In genomic region chr21:31553461-31553860, GRCh38 we compare ENCODE assay signal across 22 cellular contexts.
DNase-seq lines count a peak whose midpoint lies in the region; FAIRE-seq and TF ChIP-seq lines count a peak whose summit lies in the region.
"Had no signal": no experiment of that assay in that cellular context is flagged by ENCODE, and none has a peak within 500 bp of the region (broad histone marks: within the 10 kb centered on the region; RNA-seq: fewer than 3 reads in every experiment).

No MANE protein-coding gene starts in this region.

- H4K5ac ChIP-seq in H1 (ENCODE audit: insufficient read length, low read depth, low read length), result no peak overlapping the region

- H2AK5ac ChIP-seq in H1 (ENCODE audit: low read depth, low read length), result peak overlapping the region; percentile 32

- H3K4me3 Mint-ChIP-seq in nephron progenitor cell, result peak overlapping the region; percentile 87
- no peak overlapping the region for H3K4me3 Mint-ChIP-seq in activated naive CD8-positive, alpha-beta T cell treated with anti-CD3 and anti-CD28 coated beads for 36 hours

- H3K56ac ChIP-seq in H1 (replicated peaks; ENCODE audit: insufficient read length, low read depth, low read length), result no peak overlapping the region

- no peak for TF ChIP-seq EP300 in H1 (IDR thresholded peaks at IDR 0.05; ENCODE audit: borderline replicate concordance in 1 of 2, low read depth in 2 of 2, low read length in 2 of 2)

- no peaks in the 10 kb centered on the region for H3K27me3 Mint-ChIP-seq in nephron progenitor cell (ENCODE audit: low read depth, poor library complexity)
- peaks cover 46% of the 10 kb centered on the region for H3K27me3 Mint-ChIP-seq in activated naive CD8-positive, alpha-beta T cell treated with anti-CD3 and anti-CD28 coated beads for 36 hours

- H3K9me3 ChIP-seq in BLaER1 treated with 17β-estradiol and CSF1 and Interleukin-3, amounts not matched to agents 10 nM and 100 nM (replicated peaks in 1 of 11), result peaks cover 0 to 13% (median 3%) of the 10 kb centered on the region in 11 experiments; a peak in 2 of 22 replicates
- H3K9me3 ChIP-seq in HUES64 (ENCODE audit: insufficient read depth, low read depth, low read length), result no peaks in the 10 kb centered on the region
- H3K9me3 ChIP-seq in H1 (ENCODE audit: insufficient read depth in 2 of 2, low read depth in 1 of 2, low read length in 1 of 2), result no peaks in the 10 kb centered on the region
- H3K9me3 ChIP-seq: SK-N-SH had no signal

- H3K4me1 ChIP-seq in BLaER1 treated with 17β-estradiol and CSF1 and Interleukin-3, amounts not matched to agents 10 nM and 100 nM, result peaks cover 22 to 46% (median 37%) of the 10 kb centered on the region in 10 experiments
- H3K4me1 ChIP-seq in HUES64 (ENCODE audit: insufficient read depth, low read length) (peaks cover 50% of the 10 kb centered on the region), H1 (replicated peaks in 1 of 4; ENCODE audit: control insufficient read depth in 3 of 4, insufficient read depth in 4 of 4, low read length in 3 of 4) (peaks cover 19 to 28% (median 25%) of the 10 kb centered on the region in 4 experiments)

- H3K27ac Mint-ChIP-seq in nephron progenitor cell, result peak overlapping the region; percentile 98
- no peak overlapping the region for H3K27ac Mint-ChIP-seq in activated naive CD8-positive, alpha-beta T cell treated with anti-CD3 and anti-CD28 coated beads for 36 hours

- CTCF ChIA-PET in H1 (lab: Charles Lee; ENCODE audit: partially characterized antibody), result interaction anchor here (1.3 to 2.1 kb wide), 2 partner anchors 9 to 28 kb away, joined by 3 to 13 read pairs; no protein-coding TSS in a partner anchor

- DNase-seq in H1 (ENCODE audit: low read depth in 1 of 2, low spot score in 2 of 2), result no peak
- no peak for DNase-seq in nephron progenitor cell
- no peak for DNase-seq in activated naive CD8-positive, alpha-beta T cell treated with anti-CD3 and anti-CD28 coated beads for 36 hours
- no peak for DNase-seq in caudate nucleus (lab: John Stamatoyannopoulos, UW)
- DNase-seq in MV-4-11 (lab: John Stamatoyannopoulos, UW), result no peak
- no peak for DNase-seq in GM19238 (ENCODE audit: insufficient read length, low spot score)
- DNase-seq: 8988T, DMS79 treated with DMSO at 0.1 percent for 48 hours, GM23248, NCI-H1417, NCI-H187, NCI-H226, NCI-H524, NCI-H82, PC-3, RPMI8226, SHP77 treated with DMSO at 0.1 percent for 48 hours, SK-N-SH had no signal

- POLR2A ChIA-PET in H1 (lab: Charles Lee; ENCODE audit: partially characterized antibody), result interaction anchor here (0.5 to 1.1 kb wide), 3 partner anchors 8 to 34 kb away, joined by 3 to 5 read pairs (median 3); no protein-coding TSS in a partner anchor

- TF ChIP-seq RAD21 in H1 (IDR thresholded peaks at IDR 0.05 in 1 of 2, conservative IDR thresholded peaks at IDR 0.05 in 1 of 2; ENCODE audit: low read depth in 2 of 2, low read length in 2 of 2), result no peak

- no peak overlapping the region for H3K9ac ChIP-seq in BLaER1 treated with 17β-estradiol and CSF1 and Interleukin-3, amounts not matched to agents 10 nM and 100 nM
- H3K9ac ChIP-seq in HUES64 (ENCODE audit: low read depth, low read length) (peak overlapping the region; percentile 77; the same call in 1 of the 2 replicates), H1 (replicated peaks in 1 of 4; ENCODE audit: extremely low read depth in 1 of 4, low read depth in 3 of 4, low read length in 3 of 4) (no peak overlapping the region)
- H3K9ac ChIP-seq: GM23248, SK-N-SH had no signal

- WGBS in HUES64, result 87% methylated on average over 5 of the region's 5 CpGs
- 95% methylated on average over 5 of the region's 5 CpGs; no CpG with 5 or more reads in 1 of the 2 experiments for WGBS in H1 (ENCODE audit: extremely low coverage in 1 of 2, insufficient coverage in 1 of 2, insufficient read length in 1 of 2, insufficient replicate concordance in 2 of 2, low coverage in 1 of 2, low lambda C conversion rate in 2 of 2, missing lambda C conversion rate in 1 of 2), 2 experiments

- peaks cover 37% of the 10 kb centered on the region for H3K36me3 Mint-ChIP-seq in nephron progenitor cell (ENCODE audit: low read depth)
- peaks cover 3% of the 10 kb centered on the region for H3K36me3 Mint-ChIP-seq in activated naive CD8-positive, alpha-beta T cell treated with anti-CD3 and anti-CD28 coated beads for 36 hours

- no peak for FAIRE-seq in H1 (lab: Jason Lieb, UNC)
- FAIRE-seq: GM19239, HTR-8/SVneo had no signal

- H3K36me3 ChIP-seq in BLaER1 treated with 17β-estradiol and CSF1 and Interleukin-3, amounts not matched to agents 10 nM and 100 nM, result peaks cover 0 to 13% (median 0%) of the 10 kb centered on the region in 11 experiments; a peak in 1 of 22 replicates
- H3K36me3 ChIP-seq in HUES64 (ENCODE audit: insufficient read depth, low read length), result no peaks in the 10 kb centered on the region
- no peaks in the 10 kb centered on the region for H3K36me3 ChIP-seq in H1 (ENCODE audit: control insufficient read depth in 2 of 4, insufficient read depth in 4 of 4, low read length in 3 of 4)

- no peak overlapping the region for H3K23ac ChIP-seq in H1 (ENCODE audit: insufficient read length)

- peaks cover 11 to 25% (median 15%) of the 10 kb centered on the region in 11 experiments; a peak in 16 of 22 replicates for H3K27me3 ChIP-seq in BLaER1 treated with 17β-estradiol and CSF1 and Interleukin-3, amounts not matched to agents 10 nM and 100 nM
- H3K27me3 ChIP-seq in HUES64 (ENCODE audit: insufficient read depth, low read length) (peaks cover 16% of the 10 kb centered on the region), H1 (replicated peaks in 1 of 4; ENCODE audit: control insufficient read depth in 3 of 4, extremely low read depth in 1 of 4, insufficient read depth in 3 of 4, low read length in 3 of 4) (peaks cover 0 to 15% (median 7%) of the 10 kb centered on the region in 4 experiments; a peak in 5 of 7 replicates)

- H4K20me1 ChIP-seq in BLaER1 treated with 17β-estradiol and CSF1 and Interleukin-3, amounts not matched to agents 10 nM and 100 nM, result peaks cover 0 to 59% (median 6%) of the 10 kb centered on the region in 11 experiments; a peak in 9 of 22 replicates
- H4K20me1 ChIP-seq in H1 (replicated peaks in 1 of 2; ENCODE audit: control insufficient read depth in 1 of 2, insufficient read depth in 2 of 2, low read length in 2 of 2), result peaks cover 3 to 4% of the 10 kb centered on the region in 2 experiments

- H4K91ac ChIP-seq in H1 (replicated peaks; ENCODE audit: insufficient read length, low read length), result peak overlapping the region; percentile 53

- peak overlapping the region in 6 of 11 experiments; percentile 51 to 76 (median 70); a peak in 7 of 22 replicates for H3K4me2 ChIP-seq in BLaER1 treated with 17β-estradiol and CSF1 and Interleukin-3, amounts not matched to agents 10 nM and 100 nM
- peak overlapping the region in 1 of 2 experiments; percentile 90; a peak in 2 of 4 replicates for H3K4me2 ChIP-seq in H1 (ENCODE audit: insufficient read depth in 1 of 2, low read depth in 2 of 2, low read length in 2 of 2)
- H3K4me2 ChIP-seq: SK-N-SH had no signal

- no peak overlapping the region for H2BK120ac ChIP-seq in H1 (replicated peaks; ENCODE audit: low read depth, low read length)

- H2BK5ac ChIP-seq in H1 (ENCODE audit: low read depth, low read length), result peak overlapping the region; percentile 41

- TF ChIP-seq POLR2A in H1 (IDR thresholded peaks at IDR 0.05; ENCODE audit: control extremely low read depth in 1 of 2, low read depth in 2 of 2, low read length in 2 of 2), result no peak

- H3K4me3 ChIP-seq in BLaER1 treated with 17β-estradiol and CSF1 and Interleukin-3, amounts not matched to agents 10 nM and 100 nM, result no peak overlapping the region
- no peak overlapping the region; the same call in 1 of the 2 replicates for H3K4me3 ChIP-seq in HUES64 (ENCODE audit: low read length)
- H3K4me3 ChIP-seq in H1 (ENCODE audit: extremely low read depth in 1 of 4, insufficient read depth in 2 of 4, low read depth in 3 of 4, low read length in 4 of 4), result no peak overlapping the region
- H3K4me3 ChIP-seq: GM23248 had no signal

- H3K18ac ChIP-seq in H1 (ENCODE audit: extremely low read depth, low read length), result peak overlapping the region; percentile 75

- H3K4me1 Mint-ChIP-seq in nephron progenitor cell, result peaks cover 57% of the 10 kb centered on the region
- peaks cover 46% of the 10 kb centered on the region for H3K4me1 Mint-ChIP-seq in activated naive CD8-positive, alpha-beta T cell treated with anti-CD3 and anti-CD28 coated beads for 36 hours

- H2BK20ac ChIP-seq in H1 (ENCODE audit: low read length), result peak overlapping the region; percentile 63; the same call in 1 of the 2 replicates

- H3K9me3 Mint-ChIP-seq in nephron progenitor cell, result peaks cover 15% of the 10 kb centered on the region
- H3K9me3 Mint-ChIP-seq in activated naive CD8-positive, alpha-beta T cell treated with anti-CD3 and anti-CD28 coated beads for 36 hours, result no peaks in the 10 kb centered on the region

- no peak overlapping the region for H2BK15ac ChIP-seq in H1 (ENCODE audit: low read length)

- no peak overlapping the region for H3K27ac ChIP-seq in BLaER1 treated with 17β-estradiol and CSF1 and Interleukin-3, amounts not matched to agents 10 nM and 100 nM
- H3K27ac ChIP-seq in HUES64 (ENCODE audit: low read depth, low read length) (peak overlapping the region; percentile 92), H1 (ENCODE audit: low read depth, low read length) (0 out of 2 replicates have a peak overlapping the region, but pooled peaks have one; percentile 40), caudate nucleus (ENCODE audit: low read depth, low read length) (no peak overlapping the region)
- H3K27ac ChIP-seq: GM23248 had no signal

- H3K14ac ChIP-seq in H1 (ENCODE audit: insufficient read length), result no peak overlapping the region

- TF ChIP-seq CTCF in H1 (IDR thresholded peaks at IDR 0.05; ENCODE audit: control extremely low read depth in 1 of 3, insufficient read depth in 1 of 3, low read depth in 1 of 3, low read length in 3 of 3) (no peak), nephron progenitor cell (IDR thresholded peaks at IDR 0.05) (no peak)

- peaks cover 12% of the 10 kb centered on the region; the same call in 1 of the 2 replicates for H3K23me2 ChIP-seq in H1 (ENCODE audit: low read depth, low read length)

- H3K79me2 ChIP-seq in H1 (ENCODE audit: control insufficient read depth in 1 of 2, insufficient read depth in 2 of 2, low read length in 2 of 2), result peaks cover 3 to 61% of the 10 kb centered on the region in 2 experiments

- peak overlapping the region; percentile 71 for H2BK12ac ChIP-seq in H1 (ENCODE audit: low read depth, low read length)

- H4K8ac ChIP-seq in H1 (ENCODE audit: extremely low read depth, insufficient read depth, low read length), result no peak overlapping the region

- no peak overlapping the region for H2AFZ ChIP-seq in H1 (ENCODE audit: low read length)
- H2AFZ ChIP-seq: GM23248 had no signal

- H3K79me1 ChIP-seq in H1 (ENCODE audit: low read depth, low read length), result peaks cover 12% of the 10 kb centered on the region

- H3K4ac ChIP-seq in H1 (replicated peaks; ENCODE audit: insufficient read length, low read depth, low read length), result no peak overlapping the region

TF ChIP-seq in H1, 55 proteins besides CTCF, POLR2A, EP300 and RAD21 (continues in another document):
- TF ChIP-seq SAP30 (IDR thresholded peaks at IDR 0.05; ENCODE audit: insufficient read depth, insufficient replicate concordance, low read length) (no peak), NANOG (IDR thresholded peaks at IDR 0.05; ENCODE audit: insufficient read depth, low read depth, low read length, poor library complexity, severe bottlenecking) (no peak), CREB1 (IDR thresholded peaks at IDR 0.05) (no peak), SP4 (IDR thresholded peaks at IDR 0.05; ENCODE audit: low read length) (no peak)

Comparison
In these comparisons a context has a peak if more than half of its experiments do, and no peak if none do; other contexts are left out.
1. H3K27ac ChIP-seq: peak in HUES64 (single experiment) and H1 (single experiment); none in BLaER1 treated with 17β-estradiol and CSF1 and Interleukin-3, amounts not matched to agents 10 nM and 100 nM (0 of 11) and caudate nucleus (single experiment).